4 cellular contexts compared by ENCODE assay signal in genomic region chr1:179283992-179284391, GRCh38.
TF ChIP-seq lines count a peak whose summit lies in the region.

No MANE protein-coding gene starts in this region.

TF ChIP-seq in SK-N-SH, 30 proteins besides CTCF, POLR2A, EP300 and RAD21:
- TF ChIP-seq NFIC (IDR thresholded peaks at IDR 0.05; ENCODE audit: borderline replicate concordance) (no peak), REST (IDR thresholded peaks at IDR 0.05; ENCODE audit: low read depth, low read length) (peak; percentile 72)

TF ChIP-seq in SK-N-SH treated with all-trans-retinoic acid at 6 μM for 48 hours, 23 proteins besides CTCF, POLR2A, EP300 and RAD21 (continued from another document):
- no peak for TF ChIP-seq ZFP3 (CRISPR knock-in tag; IDR thresholded peaks at IDR 0.05)
- no peak for TF ChIP-seq RARB (CRISPR knock-in tag; IDR thresholded peaks at IDR 0.05)

TF ChIP-seq in HEK293, 187 proteins besides CTCF, POLR2A, EP300 and RAD21:
- TF ChIP-seq REST (tag by site-specific recombination; IDR thresholded peaks at IDR 0.05) = peak; percentile 28; the same call in 1 of the 2 replicates
- no peak for TF ChIP-seq FEZF1 (tag by site-specific recombination; IDR thresholded peaks at IDR 0.05)

TF ChIP-seq in K562, 482 proteins besides CTCF, POLR2A, EP300 and RAD21 (continued from another document):
- no peak for TF ChIP-seq TBL1XR1 (IDR thresholded peaks at IDR 0.05; ENCODE audit: low read length in 2 of 2)
- TF ChIP-seq EHMT2 (IDR thresholded peaks at IDR 0.05) = peak; percentile 45; the same call in 1 of the 2 replicates
